In the genomic region with DNA sequence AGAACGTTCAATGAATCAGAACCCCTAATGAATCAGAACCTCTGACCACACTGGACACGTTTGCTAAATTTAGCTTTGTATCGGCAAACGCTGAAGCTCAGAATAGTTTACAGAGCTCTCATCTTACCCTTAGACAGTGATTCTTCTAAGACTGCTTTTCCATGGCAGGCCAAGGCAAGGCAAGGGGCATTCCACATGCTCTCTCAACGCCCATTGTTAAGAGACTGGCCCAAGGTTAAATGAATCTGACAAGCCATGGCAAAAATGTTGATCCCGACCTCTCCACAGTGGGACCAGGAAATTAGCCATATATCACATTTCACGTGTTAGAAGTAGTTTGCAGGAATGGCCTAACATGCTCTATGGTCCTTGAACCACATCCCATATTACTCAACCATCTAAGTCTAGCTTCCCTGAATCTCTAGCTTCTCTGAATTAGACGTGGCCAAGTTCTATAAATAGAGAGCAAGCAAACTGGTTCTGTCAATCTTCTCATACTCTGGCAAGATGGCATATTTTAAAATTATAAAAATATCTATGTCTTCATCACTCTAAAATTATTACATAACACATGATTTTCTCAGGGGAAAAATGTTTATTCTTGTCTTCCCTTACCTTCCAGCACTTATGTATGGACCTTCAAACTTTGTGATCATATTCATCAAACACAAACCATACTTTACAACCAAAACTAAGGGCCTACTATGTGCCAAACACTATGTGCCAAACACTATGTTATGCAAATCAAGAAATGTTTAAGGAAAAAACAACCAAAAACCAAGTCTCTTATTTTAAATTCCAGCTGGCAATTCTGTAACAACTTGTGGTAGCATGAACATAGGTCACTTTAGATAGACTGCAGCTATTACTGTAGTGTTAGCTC, we compare ENCODE assay signal across 17 cellular contexts. TPM values are rescaled to one million over a fixed set of nuclear protein-coding genes. Genes with fewer than 3 reads are reported as not detected.
DNase-seq lines count a peak whose midpoint lies in the region; ATAC-seq and TF ChIP-seq lines count a peak whose summit lies in the region.
"Had no signal": no experiment of that assay in that cellular context is flagged by ENCODE, and none has a peak within 500 bp of the region (broad histone marks: within the 10 kb centered on the region; RNA-seq: fewer than 3 reads in every experiment).

No MANE protein-coding gene starts in this region.

- peaks cover 0 to 34% (median 20%) of the 10 kb centered on the region in 9 donors for H3K36me3 ChIP-seq in heart left ventricle
- peaks cover 0 to 3% of the 10 kb centered on the region in 2 donors for H3K36me3 ChIP-seq in aorta (ENCODE audit: control insufficient read depth in 1 of 2, insufficient read depth in 2 of 2, low read length in 1 of 2)
- no peaks in the 10 kb centered on the region for H3K36me3 ChIP-seq in A673 (ENCODE audit: insufficient read depth, low read length, poor library complexity, severe bottlenecking)
- H3K36me3 ChIP-seq: uterus had no signal

- no peaks in the 10 kb centered on the region for H3K9me3 ChIP-seq in heart left ventricle
- no peaks in the 10 kb centered on the region for H3K9me3 ChIP-seq in aorta (ENCODE audit: control insufficient read depth, low read length)
- H3K9me3 ChIP-seq in A673 (ENCODE audit: low read depth, low read length, poor library complexity, severe bottlenecking), result no peaks in the 10 kb centered on the region
- H3K9me3 ChIP-seq: uterus had no signal

- TF ChIP-seq POLR2A in heart left ventricle (IDR thresholded peaks at IDR 0.05), result no peak

- BruUV-seq in A673 (replicated peaks; lab: Mats Ljungman, UMichigan), result no TSS peak

- ATAC-seq in heart left ventricle (peak in 3 of 4 donors; percentile 25 to 45 (median 43)), Right ventricle myocardium inferior (no peak), aorta (ENCODE audit: low FRiP score) (peak; percentile 49), GM19023 (IDR thresholded peaks at IDR 0.05; ENCODE audit: unreplicated experiment) (no peak), GM21737 (IDR thresholded peaks at IDR 0.05; ENCODE audit: unreplicated experiment) (no peak)
- ATAC-seq: effector memory CD8-positive, alpha-beta T cell; left colon had no signal

- TF ChIP-seq CTCF in heart left ventricle (IDR thresholded peaks at IDR 0.05), result no peak
- no peak for TF ChIP-seq CTCF in A673 (conservative IDR thresholded peaks at IDR 0.05; ENCODE audit: low read depth, low read length)

- H3K27ac ChIP-seq in heart left ventricle (peak overlapping the region in 3 of 12 donors; percentile 2 to 43 (median 3)), angular gyrus (ENCODE audit: low read depth, low read length) (peak overlapping the region; percentile 29), aorta (ENCODE audit: low read depth in 1 of 2, low read length in 2 of 2) (peak overlapping the region in 1 of 2 donors; percentile 85), A673 (ENCODE audit: low read depth, low read length, poor library complexity, severe bottlenecking) (no peak overlapping the region)
- H3K27ac ChIP-seq: RWPE1, uterus had no signal

- no peak overlapping the region for H3K4me3 ChIP-seq in heart left ventricle
- no peak overlapping the region for H3K4me3 ChIP-seq in aorta (ENCODE audit: low read length in 2 of 2)
- no peak overlapping the region for H3K4me3 ChIP-seq in A673 (ENCODE audit: low read depth, low read length, poor library complexity, severe bottlenecking)
- H3K4me3 ChIP-seq: GM23338, uterus had no signal

- no peak for DNase-seq in heart left ventricle
- no peak for DNase-seq in Right ventricle myocardium inferior (ENCODE audit: missing footprints)
- peak; percentile 73 for DNase-seq in iris pigment epithelial cell (ENCODE audit: low read depth)
- DNase-seq in aorta, result no peak
- no peak for DNase-seq in A673 (ENCODE audit: low spot score)
- DNase-seq: DMS79 treated with DMSO at 0.1 percent for 48 hours; effector memory CD8-positive, alpha-beta T cell; left colon; NCI-H1092 treated with DMSO at 0.1 percent for 48 hours; NCI-H446 treated with DMSO at 0.1 percent for 48 hours; stimulated activated CD4-positive, alpha-beta T cell treated with anti-CD3 and anti-CD28 coated beads, Interleukin-15, amount 100 ng/mL, for 24 hours; uterus had no signal

- H3K4me1 ChIP-seq in heart left ventricle, result peaks cover 0 to 44% (median 28%) of the 10 kb centered on the region in 12 donors
- peaks cover 14 to 15% of the 10 kb centered on the region in 2 donors for H3K4me1 ChIP-seq in aorta (ENCODE audit: control insufficient read depth in 1 of 2, insufficient read depth in 2 of 2, low read length in 2 of 2)
- H3K4me1 ChIP-seq in A673 (ENCODE audit: insufficient read depth, low read length, poor library complexity, severe bottlenecking), result no peaks in the 10 kb centered on the region
- H3K4me1 ChIP-seq: uterus had no signal

- CTCF ChIA-PET in A673 (lab: Charles Lee), result no interaction called here

- H3K27me3 ChIP-seq in heart left ventricle (no peaks in the 10 kb centered on the region), aorta (ENCODE audit: control insufficient read depth in 1 of 2, insufficient read depth in 2 of 2, low read length in 1 of 2) (no peaks in the 10 kb centered on the region), A673 (replicated peaks; ENCODE audit: insufficient read depth, low read depth, low read length, poor library complexity) (no peaks in the 10 kb centered on the region)
- H3K27me3 ChIP-seq: uterus had no signal

- 59 to 70% (median 65%) methylated on average over 8 of the region's 8 CpGs for WGBS in heart left ventricle, 4 donors
- WGBS in aorta, 2 donors, result 12 to 28% methylated on average over 8 of the region's 8 CpGs

- intact Hi-C loops in heart left ventricle (cut with DNase I) (loop anchor here in 2 of 10 donors (2.0 to 5.0 kb wide), 2 partner anchors 52 to 55 kb away; partner anchors contain the start of genes AAGAB (in 2 of the 2) and IQCH (in 2 of the 2)), Right ventricle myocardium inferior (cut with DNase I) (no loop called here), aorta (cut with DNase I) (no loop called here), A673 (cut with micrococcal nuclease; ENCODE audit: unreplicated experiment) (no loop called here)

- POLR2A ChIA-PET in A673 (lab: Charles Lee; ENCODE audit: low non-redundant PET), result no interaction called here

RNA-seq across cellular contexts. Expression of gene AAGAB, which starts 54.3 kb away (rescaled TPM):
- total RNA-seq in heart left ventricle (10 to 100 TPM; 16.4 to 32.4 (median 28.0) TPM), Right ventricle myocardium inferior (20.9 TPM), aorta (10 to 100 TPM; 24.3 to 24.5 TPM), A673 (2021) (54.8 and 55.1 TPM in 2 replicates)
- polyA plus RNA-seq in heart left ventricle (10 to 100 TPM in 1 of 2 donors, 1 to 10 TPM in 1; 5.4 to 43.4 TPM), aorta (10 to 100 TPM; 16.4 to 18.2 TPM)

RNA-seq across cellular contexts. Expression of gene IQCH, which starts 54.5 kb away (rescaled TPM):
- total RNA-seq in heart left ventricle (1 to 10 TPM in 5 of 9 donors, under 1 TPM in 4; 0.24 to 3.3 (median 1.4) TPM), Right ventricle myocardium inferior (0.51 TPM), aorta (1 to 10 TPM; 2.0 to 3.4 TPM), A673 (2021) (1.7 and 2.5 TPM in 2 replicates)
- polyA plus RNA-seq in heart left ventricle (1 to 10 TPM in 1 of 2 donors, under 1 TPM in 1; 0.11 to 1.5 TPM), aorta (1 to 10 TPM in 1 of 2 donors, not detected in 1; 1.2 TPM)

Comparison
In these comparisons a context has a peak if more than half of its experiments do, and no peak if none do; other contexts are left out.
1. ATAC-seq: peak in heart left ventricle (3 of 4) and aorta (single experiment); none in Right ventricle myocardium inferior (single experiment), GM19023 (single experiment) and GM21737 (single experiment).